Comparison of ENCODE assay signal across 26 cellular contexts in the genomic region with DNA sequence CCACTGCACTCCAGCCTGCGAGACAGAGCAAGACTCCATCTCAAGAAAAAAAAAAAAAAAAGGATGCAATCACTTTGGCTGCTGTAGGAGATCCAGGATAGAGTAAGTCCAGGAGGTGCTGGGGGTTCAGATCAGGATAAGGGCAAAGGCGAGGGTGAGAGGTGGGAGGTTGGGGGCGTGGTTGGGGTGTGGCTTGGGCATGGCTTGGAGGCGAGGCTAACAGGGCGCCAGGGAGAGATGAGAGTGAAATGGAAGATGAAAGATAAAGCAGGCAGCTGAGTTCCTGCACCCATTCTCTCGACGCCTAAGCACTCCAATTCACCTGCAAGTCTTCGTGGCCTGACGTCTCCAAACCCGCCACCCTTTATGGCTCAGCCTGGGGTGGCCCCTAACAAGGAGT. TPM values are rescaled to one million over a fixed set of nuclear protein-coding genes. Genes with fewer than 3 reads are reported as not detected.
"Had no signal": no experiment of that assay in that cellular context is flagged by ENCODE, and none has a peak within 500 bp of the region (broad histone marks: within the 10 kb centered on the region; RNA-seq: fewer than 3 reads in every experiment).

No MANE protein-coding gene starts in this region.

- ATAC-seq: left cardiac atrium; natural killer cell treated with Interleukin-12 subunit alpha and Interleukin-12 subunit beta and Interleukin-15 and Interleukin-18, amount 100 ng/mL, for 72 hours; right cardiac atrium had no signal

- H3K79me2 ChIP-seq: parathyroid adenoma had no signal

- H3K27ac ChIP-seq: adrenal gland, esophagus muscularis mucosa, parathyroid adenoma, thoracic aorta, upper lobe of left lung, VCaP had no signal

- H3K36me3 ChIP-seq: adrenal gland, esophagus muscularis mucosa, thoracic aorta, upper lobe of left lung had no signal

- H3K9me3 ChIP-seq: adrenal gland, esophagus muscularis mucosa, thoracic aorta, upper lobe of left lung had no signal

- H3K27me3 ChIP-seq: upper lobe of left lung had no signal

- H2AFZ ChIP-seq: parathyroid adenoma had no signal

- DNase-seq: activated CD4-positive, alpha-beta T cell treated with anti-CD3 and anti-CD28 coated beads for 1 hour; activated CD4-positive, alpha-beta T cell treated with anti-CD3 and anti-CD28 coated beads, Interleukin-2, amount 50 U/mL, for 1 hour; activated gamma-delta T cell treated with Interleukin-2 at 50 U/mL for 16 hours; activated T-cell treated with anti-CD3 and anti-CD28 coated beads, Interleukin-2, amount 50 U/mL, for 1 hour; adrenal gland; central memory CD4-positive, alpha-beta T cell; dermis blood vessel endothelial cell; effector CD8-positive, alpha-beta T cell; hippocampal formation; islet precursor cell; left cardiac atrium; right cardiac atrium; stimulated activated CD4-positive, alpha-beta T cell treated with anti-CD3 and anti-CD28 coated beads, Interleukin-4, amount 100 ng/mL, for 24 hours; stimulated activated naive CD4-positive, alpha-beta T cell treated with Interleukin-2 at 50 U/mL for 16 hours; T1000; upper lobe of left lung had no signal

- H3K4me1 ChIP-seq: adrenal gland, esophagus muscularis mucosa, parathyroid adenoma, upper lobe of left lung had no signal

- H3K9ac ChIP-seq: parathyroid adenoma had no signal

- H3K4me3 ChIP-seq: adrenal gland, esophagus muscularis mucosa, thoracic aorta, upper lobe of left lung had no signal

RNA-seq across cellular contexts. Expression of gene ZNRF4, which starts 25.0 kb away (rescaled TPM):
- total RNA-seq: adrenal gland; astrocyte; dermis blood vessel endothelial cell; endothelial cell of umbilical vein; esophagus muscularis mucosa; frontal cortex; left cardiac atrium; liver; natural killer cell treated with Interleukin-12 subunit alpha and Interleukin-12 subunit beta and Interleukin-15 and Interleukin-18, amount 100 ng/mL, for 72 hours; pulmonary artery endothelial cell; right cardiac atrium; thoracic aorta; upper lobe of left lung had no signal
